In the genomic region with DNA sequence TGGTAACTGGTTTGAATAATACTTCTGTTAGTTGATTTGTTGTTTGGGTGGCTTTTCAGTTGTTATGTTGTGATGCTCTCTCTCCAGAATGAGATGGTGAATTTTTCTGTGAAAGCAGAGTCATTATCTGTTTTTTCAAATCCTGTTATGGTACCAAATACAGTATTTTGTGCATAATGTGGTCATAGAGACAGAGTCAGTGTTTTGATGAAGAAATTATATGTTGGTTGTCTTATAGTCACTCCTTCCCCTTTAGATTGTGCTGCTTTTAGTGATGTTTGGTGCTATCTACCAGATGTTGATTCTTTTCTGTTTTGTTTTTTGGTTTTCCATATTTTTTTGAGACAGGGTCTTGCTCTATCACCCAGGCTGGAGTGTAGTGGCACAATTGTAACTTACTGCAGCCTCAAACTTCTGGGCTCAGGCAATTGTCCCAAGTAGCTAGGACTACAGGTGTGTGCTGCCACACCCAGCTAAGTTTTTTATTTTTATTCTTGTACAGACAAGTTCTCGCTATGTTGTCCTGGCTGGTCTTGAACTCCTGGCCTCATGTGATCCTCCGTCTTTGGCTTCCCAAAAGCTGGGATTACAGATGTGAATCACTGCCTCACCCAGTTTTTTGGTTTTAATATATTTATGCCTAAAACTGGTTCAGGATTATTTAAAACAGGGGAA, we compare ENCODE assay signal across 16 cellular contexts. TPM values are rescaled to one million over a fixed set of nuclear protein-coding genes. Genes with fewer than 3 reads are reported as not detected.
A peak's percentile ranks its signal among the peaks of the same experiment; 100 is the strongest.
DNase-seq lines count a peak whose midpoint lies in the region; ATAC-seq, FAIRE-seq and TF ChIP-seq lines count a peak whose summit lies in the region.
"Had no signal": no experiment of that assay in that cellular context is flagged by ENCODE, and none has a peak within 500 bp of the region (broad histone marks: within the 10 kb centered on the region; RNA-seq: fewer than 3 reads in every experiment).

No MANE protein-coding gene starts in this region.

- no peak for TF ChIP-seq CTCF in dorsolateral prefrontal cortex (IDR thresholded peaks at IDR 0.05 in 54 of 56, conservative IDR thresholded peaks at IDR 0.05 in 2 of 56; ENCODE audit: low read depth in 1 of 56, partially characterized antibody in 56 of 56)

- H3K4me1 ChIP-seq in skeletal muscle tissue (ENCODE audit: control insufficient read depth in 3 of 3, insufficient read depth in 3 of 3, low read length in 3 of 3), result peaks cover 28 to 53% (median 37%) of the 10 kb centered on the region in 3 donors

- H3K4me1 Mint-ChIP-seq in activated T-cell treated with anti-CD3 and anti-CD28 coated beads, Interleukin-2, amount 50 U/mL, for 24 hours (ENCODE audit: low read depth), result peaks cover 83% of the 10 kb centered on the region
- H3K4me1 Mint-ChIP-seq in central memory CD8-positive, alpha-beta T cell, result peaks cover 80% of the 10 kb centered on the region

- no peak for ATAC-seq in central memory CD8-positive, alpha-beta T cell (replicated peaks; ENCODE audit: extremely low read depth, poor library complexity, severe bottlenecking)

- H3K27ac Mint-ChIP-seq in activated T-cell treated with anti-CD3 and anti-CD28 coated beads, Interleukin-2, amount 50 U/mL, for 24 hours, result peak overlapping the region; percentile 63
- H3K27ac Mint-ChIP-seq in central memory CD8-positive, alpha-beta T cell (ENCODE audit: low read depth), result peak overlapping the region; percentile 9

- H3K27me3 ChIP-seq in skeletal muscle tissue (ENCODE audit: control insufficient read depth in 3 of 3, insufficient read depth in 3 of 3, low read length in 3 of 3) (no peaks in the 10 kb centered on the region), dorsolateral prefrontal cortex (no peaks in the 10 kb centered on the region)
- H3K27me3 ChIP-seq: sigmoid colon, transverse colon had no signal

- H3K36me3 ChIP-seq in skeletal muscle tissue (ENCODE audit: control insufficient read depth in 3 of 3, insufficient read depth in 3 of 3, low read length in 3 of 3), result no peaks in the 10 kb centered on the region
- H3K36me3 ChIP-seq: sigmoid colon, transverse colon, WERI-Rb-1 had no signal

- no peaks in the 10 kb centered on the region for H3K9me3 ChIP-seq in skeletal muscle tissue (ENCODE audit: control insufficient read depth in 3 of 3, low read length in 3 of 3)
- H3K9me3 ChIP-seq: sigmoid colon, transverse colon had no signal

- peaks cover 12% of the 10 kb centered on the region for H3K36me3 Mint-ChIP-seq in activated T-cell treated with anti-CD3 and anti-CD28 coated beads, Interleukin-2, amount 50 U/mL, for 24 hours (ENCODE audit: low read depth)
- peaks cover 9% of the 10 kb centered on the region for H3K36me3 Mint-ChIP-seq in central memory CD8-positive, alpha-beta T cell (ENCODE audit: insufficient read depth)

- DNase-seq in activated T-cell treated with anti-CD3 and anti-CD28 coated beads, Interleukin-2, amount 50 U/mL, for 24 hours, result no peak
- DNase-seq in activated T-cell treated with anti-CD3 and anti-CD28 coated beads, Interleukin-2, amount 50 U/mL, for 1 hour, result no peak
- DNase-seq in GM19239 (ENCODE audit: insufficient read length, low spot score), result no peak
- DNase-seq in central memory CD8-positive, alpha-beta T cell (ENCODE audit: low spot score in 2 of 2), result no peak
- no peak for DNase-seq in germinal center (ENCODE audit: low spot score)
- no peak for DNase-seq in DMS153 (lab: John Stamatoyannopoulos, UW)
- no peak for DNase-seq in dorsolateral prefrontal cortex
- DNase-seq: activated CD8-positive, alpha-beta memory T cell treated with anti-CD3 and anti-CD28 coated beads, Interleukin-2, amount 50 U/mL, for 4 hours; amygdala; sigmoid colon; stimulated activated CD4-positive, alpha-beta T cell treated with anti-CD3 and anti-CD28 coated beads, Interleukin-4, amount 100 ng/mL, for 24 hours; transverse colon; WERI-Rb-1 had no signal

- no peaks in the 10 kb centered on the region for H3K27me3 Mint-ChIP-seq in activated T-cell treated with anti-CD3 and anti-CD28 coated beads, Interleukin-2, amount 50 U/mL, for 24 hours
- H3K27me3 Mint-ChIP-seq in central memory CD8-positive, alpha-beta T cell, result no peaks in the 10 kb centered on the region

- no peak overlapping the region for H3K9ac ChIP-seq in skeletal muscle tissue (ENCODE audit: low read depth in 1 of 3, low read length in 3 of 3)

- no peaks in the 10 kb centered on the region for H3K9me3 Mint-ChIP-seq in activated T-cell treated with anti-CD3 and anti-CD28 coated beads, Interleukin-2, amount 50 U/mL, for 24 hours
- no peaks in the 10 kb centered on the region for H3K9me3 Mint-ChIP-seq in central memory CD8-positive, alpha-beta T cell

- H3K4me3 Mint-ChIP-seq in activated T-cell treated with anti-CD3 and anti-CD28 coated beads, Interleukin-2, amount 50 U/mL, for 24 hours, result no peak overlapping the region
- peak overlapping the region; percentile 15 for H3K4me3 Mint-ChIP-seq in central memory CD8-positive, alpha-beta T cell

- H3K27ac ChIP-seq in skeletal muscle tissue (ENCODE audit: low read depth, low read length), result peak overlapping the region; percentile 33
- H3K27ac ChIP-seq in dorsolateral prefrontal cortex, result peak overlapping the region in 5 of 59 donors; percentile 1 to 44 (median 12)
- H3K27ac ChIP-seq: sigmoid colon, SK-N-MC, transverse colon, WERI-Rb-1 had no signal

- FAIRE-seq in GM19239 (lab: Jason Lieb, UNC), result peak; percentile 81
- FAIRE-seq: endothelial cell of umbilical vein had no signal

- H3K4me3 ChIP-seq in skeletal muscle tissue (ENCODE audit: low read length in 3 of 3), result no peak overlapping the region
- peak overlapping the region in 1 of 59 donors; percentile 8 for H3K4me3 ChIP-seq in dorsolateral prefrontal cortex
- H3K4me3 ChIP-seq: sigmoid colon, SK-N-MC, transverse colon had no signal

- intact Hi-C loops in dorsolateral prefrontal cortex (cut with DNase I), result loop anchor here (5.0 kb wide), 1 partner anchor 220 kb away; no protein-coding TSS in a partner anchor

RNA-seq across cellular contexts. Expression of a gene that starts 7.2 kb away (rescaled TPM):
- total RNA-seq in skeletal muscle tissue, result 29.2 TPM
- total RNA-seq in dorsolateral prefrontal cortex, result 10 to 100 TPM; 20.1 to 45.5 (median 29.2) TPM
